Comparison of ENCODE assay signal across 8 cellular contexts in genomic region chr14:35534130-35534883, GRCh38. TPM values are rescaled to one million over a fixed set of nuclear protein-coding genes. Genes with fewer than 3 reads are reported as not detected.
DNase-seq lines count a peak whose midpoint lies in the region; ATAC-seq, FAIRE-seq and TF ChIP-seq lines count a peak whose summit lies in the region.

INSM2 (plus strand) TSS chr14:35534164; CDS start chr14:35534253, 89 bp downstream.

- H3K27me3 Mint-ChIP-seq in HFFc6 (ENCODE audit: insufficient read depth) = peaks cover 13% of the 10 kb centered on the region

- POLR2A ChIA-PET in HepG2 (lab: Yijun Ruan, JAX) = interaction anchor here (0.6 kb wide), 1 partner anchor 479 kb away, joined by 3 read pairs; no protein-coding TSS in a partner anchor

- H3K27me3 ChIP-seq in breast epithelium (peaks cover 5 to 53% of the 10 kb centered on the region in 2 donors), HepG2 (ENCODE audit: control insufficient read depth in 1 of 2, insufficient read depth in 2 of 2, low read length in 2 of 2) (peaks cover 11 to 51% of the 10 kb centered on the region in 2 experiments), testis (no peaks in the 10 kb centered on the region)

- intact Hi-C loops in breast epithelium (cut with DNase I; ENCODE audit: low total_unique reads) (no loop called here), HepG2 (cut with micrococcal nuclease; ENCODE audit: unreplicated experiment) (loop anchor here (2.0 to 5.0 kb wide), 3 partner anchors 42 to 153 kb away; no protein-coding TSS in a partner anchor), testis (cut with DNase I; ENCODE audit: low total_unique reads) (no loop called here), sciatic nerve (cut with DNase I) (no loop called here)

- TF ChIP-seq EP300 in HepG2 (IDR thresholded peaks at IDR 0.05; ENCODE audit: low read depth in 2 of 2, low read length in 2 of 2) (no peak), HepG2 (CRISPR knock-in tag; IDR thresholded peaks at IDR 0.05; ENCODE audit: borderline replicate concordance) (no peak)

- no peaks in the 10 kb centered on the region for H3K79me2 ChIP-seq in HepG2 (ENCODE audit: insufficient read depth, low read length)

- CTCF ChIA-PET in HepG2 (lab: Yijun Ruan, JAX; ENCODE audit: low intra/inter-chr PET ratio, low total read pairs) = interaction anchor here (0.9 kb wide), 1 partner anchor 284 kb away, joined by 3 read pairs; no protein-coding TSS in a partner anchor

- TF ChIP-seq CTCF in HFFc6 (IDR thresholded peaks at IDR 0.05) (peak; percentile 42; the same call in 1 of the 2 replicates), breast epithelium (IDR thresholded peaks at IDR 0.05) (no peak), HepG2 (CRISPR knock-in tag; IDR thresholded peaks at IDR 0.05) (peak; percentile 43), testis (IDR thresholded peaks at IDR 0.05) (no peak)

- in situ Hi-C loops in HepG2 (cut with HindIII; ENCODE audit: extremely low pct_ligation_motif_present, low pct_unique_long_range_greater_than_20kb) = loop anchor here (10.0 kb wide), 1 partner anchor 280 kb away; no protein-coding TSS in a partner anchor

- no peak within 1 kb of the TSS for H3K27ac Mint-ChIP-seq in HFFc6

- 4% methylated on average over 66 of the region's 85 CpGs for WGBS in HepG2 (ENCODE audit: low lambda C conversion rate)
- WGBS in testis, 2 donors = 0 to 3% methylated on average over 1 to 85 of the region's 85 CpGs

- DNase-seq in NCI-H1436 (lab: John Stamatoyannopoulos, UW) (peak; percentile 79), NCI-H1436 treated with DMSO at 0.1 percent for 48 hours (lab: John Stamatoyannopoulos, UW) (no peak), HFFc6 (no peak), NCI-H69 (lab: John Stamatoyannopoulos, UW) (peak; percentile 78), breast epithelium (ENCODE audit: low spot score in 2 of 2) (no peak), HepG2 (ENCODE audit: low spot score) (no peak), testis (no peak), sciatic nerve (ENCODE audit: low spot score) (no peak)

- no peak within 1 kb of the TSS for H3K27ac ChIP-seq in breast epithelium
- no peak within 1 kb of the TSS for H3K27ac ChIP-seq in HepG2 (ENCODE audit: extremely low read length, insufficient read depth, low read length)
- H3K27ac ChIP-seq in testis = peak within 1 kb of the TSS in 1 of 2 donors; percentile 35

- H3K36me3 ChIP-seq in breast epithelium = no peaks in the 10 kb centered on the region
- no peaks in the 10 kb centered on the region for H3K36me3 ChIP-seq in HepG2 (replicated peaks in 1 of 2; ENCODE audit: control insufficient read depth in 1 of 2, insufficient read depth in 2 of 2, low read length in 2 of 2)
- H3K36me3 ChIP-seq in testis (ENCODE audit: low read depth, missing control alignments) = no peaks in the 10 kb centered on the region

- H3K4me3 ChIP-seq in breast epithelium (peak within 1 kb of the TSS; percentile 42 to 70 (median 61)), HepG2 (replicated peaks in 1 of 3; ENCODE audit: insufficient read depth in 1 of 3, low read depth in 2 of 3, low read length in 3 of 3) (peak within 1 kb of the TSS; percentile 62 to 80 (median 63)), testis (peak within 1 kb of the TSS; percentile 55 to 64)

- peaks cover 25% of the 10 kb centered on the region; the same call in 1 of the 2 replicates for H4K20me1 ChIP-seq in HepG2 (ENCODE audit: insufficient read depth, low read length)

- no peaks in the 10 kb centered on the region for H3K9me3 Mint-ChIP-seq in HFFc6

- no peak within 1 kb of the TSS for H2AFZ ChIP-seq in HepG2 (ENCODE audit: low read length)

- TF ChIP-seq POLR2A in breast epithelium (IDR thresholded peaks at IDR 0.05) (no peak), HepG2 (IDR thresholded peaks at IDR 0.05; ENCODE audit: insufficient read depth in 1 of 2, low read depth in 2 of 2, low read length in 2 of 2) (no peak), testis (IDR thresholded peaks at IDR 0.05) (no peak)

- TF ChIP-seq RAD21 in HepG2 (CRISPR knock-in tag; IDR thresholded peaks at IDR 0.05) = no peak

- H3K4me3 Mint-ChIP-seq in HFFc6 = peak within 1 kb of the TSS; percentile 74

- no peaks in the 10 kb centered on the region for H3K36me3 Mint-ChIP-seq in HFFc6 (ENCODE audit: low read depth)

- H3K4me2 ChIP-seq in HepG2 (ENCODE audit: low read depth, low read length) = peak within 1 kb of the TSS; percentile 94

- H3K4me1 Mint-ChIP-seq in HFFc6 (ENCODE audit: low read depth) = peaks cover 14% of the 10 kb centered on the region

- BruUV-seq in HepG2 (replicated peaks; lab: Mats Ljungman, UMichigan) = no TSS peak

- ATAC-seq in HepG2 (peak; percentile 46), sciatic nerve (no peak)

- no peak for FAIRE-seq in HepG2 (lab: Jason Lieb, UNC)

- no peak within 1 kb of the TSS for H3K9ac ChIP-seq in HepG2 (ENCODE audit: insufficient read depth, low read depth, low read length)

- H3K4me1 ChIP-seq in breast epithelium = peaks cover 0 to 14% of the 10 kb centered on the region in 2 donors
- peaks cover 20% of the 10 kb centered on the region for H3K4me1 ChIP-seq in HepG2 (ENCODE audit: insufficient read depth, low read length)
- H3K4me1 ChIP-seq in testis = peaks cover 17% of the 10 kb centered on the region

- H3K9me3 ChIP-seq in breast epithelium (no peaks in the 10 kb centered on the region), HepG2 (ENCODE audit: low read length) (no peaks in the 10 kb centered on the region), testis (no peaks in the 10 kb centered on the region)

TF ChIP-seq in HepG2, 621 proteins besides CTCF, POLR2A, EP300 and RAD21 (continues in another document):
- TF ChIP-seq MTERF4 (CRISPR knock-in tag; IDR thresholded peaks at IDR 0.05) = peak; percentile 19; the same call in 1 of the 2 replicates

RNA-seq across cellular contexts. Expression of gene INSM2, which starts in this region (rescaled TPM):
- not detected for total RNA-seq in HFFc6 (2021; fragmentation: NEBNext Ultra II Directional; extraction: Animal tissue kit (Norgen Biotek cat#: 25700))
- total RNA-seq in breast epithelium (not detected), HepG2 (2016; rRNA removed; fragmentation: Illumina TruSeq; extraction: Trizol) (not detected in 2 replicates), testis (1 to 10 TPM; 2.3 to 2.4 TPM), sciatic nerve (not detected)
- total RNA-seq in HepG2 (2016; cell fraction: cytosol; rRNA removed; fragmentation: Illumina TruSeq; extraction: Trizol; ENCODE audit: low read depth) = not detected in 2 replicates
- not detected in 2 replicates for total RNA-seq in HepG2 (2016; cell fraction: insoluble cytoplasmic fraction; rRNA removed; fragmentation: Illumina TruSeq; extraction: Trizol)
- total RNA-seq in HepG2 (2016; cell fraction: membrane; rRNA removed; fragmentation: Illumina TruSeq; extraction: Trizol) = not detected in 2 replicates
- total RNA-seq in HepG2 (2016; cell fraction: nucleus; rRNA removed; fragmentation: Illumina TruSeq; extraction: Trizol) = not detected in 2 replicates
- polyA plus RNA-seq in HepG2 (2011; rRNA removed) (not detected in 2 replicates), testis (ENCODE audit: insufficient read depth, low read depth, low replicate concordance) (0.55 TPM)
- not detected in 2 replicates for polyA plus RNA-seq in HepG2 (2011; cell fraction: cytosol; rRNA removed)
- polyA plus RNA-seq in HepG2 (2011; cell fraction: nucleus; rRNA removed) = not detected in 2 replicates
- polyA plus RNA-seq in HepG2 (2012) = not detected in 2 replicates
- not detected in 2 replicates for polyA plus RNA-seq in HepG2 (2016; cell fraction: cytosol; fragmentation: Illumina TruSeq; extraction: Trizol; ENCODE audit: low read depth)
- polyA plus RNA-seq in HepG2 (2016; cell fraction: insoluble cytoplasmic fraction; fragmentation: Illumina TruSeq; extraction: Trizol; ENCODE audit: low read depth) = not detected in 2 replicates
- not detected in 2 replicates for polyA plus RNA-seq in HepG2 (2016; cell fraction: membrane; fragmentation: Illumina TruSeq; extraction: Trizol; ENCODE audit: low read depth)
- not detected in 2 replicates for polyA plus RNA-seq in HepG2 (2016; cell fraction: nucleus; fragmentation: Illumina TruSeq; extraction: Trizol; ENCODE audit: insufficient read depth, low read depth)
- 0.05 TPM in 1 of 2 replicates, not detected in the other for polyA minus RNA-seq in HepG2 (2011; rRNA and poly(A)+ RNA removed; ENCODE audit: low replicate concordance)
- polyA minus RNA-seq in HepG2 (2011; cell fraction: cytosol; rRNA and poly(A)+ RNA removed) = not detected in 2 replicates
- not detected in 2 replicates for polyA minus RNA-seq in HepG2 (2011; cell fraction: nucleus; rRNA and poly(A)+ RNA removed)

Comparison
In these comparisons a context has a peak if more than half of its experiments do, and no peak if none do; other contexts are left out.
1. DNase-seq: peak in NCI-H1436 (single experiment) and NCI-H69 (single experiment); none in NCI-H1436 treated with DMSO at 0.1 percent for 48 hours (single experiment), HFFc6 (single experiment), breast epithelium (0 of 2), HepG2 (single experiment), testis (single experiment) and sciatic nerve (single experiment).
2. Peak in ATAC-seq, H3K4me3 ChIP-seq and H3K4me2 ChIP-seq in HepG2; RNA of the gene not detected or under 1 TPM.
3. CTCF ChIP-seq: peak in HFFc6 (single experiment) and HepG2 (single experiment); none in breast epithelium (0 of 3) and testis (0 of 3).
4. Peak in every context shown above with its lines, with median percentiles within 50 percentile points of each other: H3K4me3 ChIP-seq.